18 cellular contexts compared by ENCODE assay signal in genomic region chr11:71207996-71208774, GRCh38. TPM values are rescaled to one million over a fixed set of nuclear protein-coding genes. Genes with fewer than 3 reads are reported as not detected.
A peak's percentile ranks its signal among the peaks of the same experiment; 100 is the strongest.
DNase-seq lines count a peak whose midpoint lies in the region; ATAC-seq and TF ChIP-seq lines count a peak whose summit lies in the region.
"Had no signal": no experiment of that assay in that cellular context is flagged by ENCODE, and none has a peak within 500 bp of the region (broad histone marks: within the 10 kb centered on the region; RNA-seq: fewer than 3 reads in every experiment).

No MANE protein-coding gene starts in this region.

- TF ChIP-seq CTCF in Caco-2 (IDR thresholded peaks at IDR 0.05; ENCODE audit: insufficient read depth in 1 of 2, low read depth in 1 of 2, low read length in 1 of 2, severe bottlenecking in 1 of 2, unreplicated experiment in 1 of 2) = no peak
- no peak for TF ChIP-seq CTCF in RWPE2 (IDR thresholded peaks at IDR 0.05; ENCODE audit: poor library complexity, severe bottlenecking)
- TF ChIP-seq CTCF in right lobe of liver (IDR thresholded peaks at IDR 0.05) = no peak
- no peak for TF ChIP-seq CTCF in mesothelial cell of epicardium (IDR thresholded peaks at IDR 0.05; ENCODE audit: unreplicated experiment)

- no peak overlapping the region for H3K27ac ChIP-seq in RWPE2 (ENCODE audit: poor library complexity, severe bottlenecking)
- H3K27ac ChIP-seq in right lobe of liver = peak overlapping the region in 2 of 3 donors; percentile 85 to 92
- H3K27ac ChIP-seq: A549, GM23248 had no signal

- peak in 1 of 2 experiments; percentile 34 for DNase-seq in Caco-2
- DNase-seq in RWPE2 (ENCODE audit: low spot score) = peak; percentile 13
- peak in 1 of 3 donors; percentile 41 for DNase-seq in right lobe of liver
- DNase-seq in sciatic nerve (ENCODE audit: low spot score) = peak; percentile 17
- DNase-seq in mesothelial cell of epicardium (ENCODE audit: low spot score in 2 of 2, unreplicated experiment in 2 of 2) = no peak
- DNase-seq in anterior cingulate cortex (lab: John Stamatoyannopoulos, UW) = no peak
- DNase-seq in NCI-H1436 treated with DMSO at 0.1 percent for 48 hours (lab: John Stamatoyannopoulos, UW) = no peak
- DNase-seq: CD4-positive, alpha-beta T cell; GF-D8; GM23248; NCI-H1105; NCI-H1694; NCI-H2081 treated with DMSO at 0.1 percent for 48 hours; SIG-M5 had no signal

- no peak overlapping the region for H3K4me3 ChIP-seq in Caco-2 (ENCODE audit: low read depth, low read length)
- no peak overlapping the region for H3K4me3 ChIP-seq in RWPE2 (ENCODE audit: severe bottlenecking)
- no peak overlapping the region for H3K4me3 ChIP-seq in right lobe of liver
- H3K4me3 ChIP-seq: A549, GM23248, K562 had no signal

- H3K4me3 Mint-ChIP-seq in Caco-2 (ENCODE audit: unreplicated experiment) (no peak overlapping the region), mesothelial cell of epicardium (no peak overlapping the region)
- H3K4me3 Mint-ChIP-seq: CD4-positive, alpha-beta T cell had no signal

- POLR2A ChIA-PET in Caco-2 (lab: Charles Lee) = no interaction called here

- intact Hi-C loops in Caco-2 (cut with micrococcal nuclease; ENCODE audit: unreplicated experiment) (no loop called here), right lobe of liver (cut with DNase I) (no loop called here), sciatic nerve (cut with DNase I) (no loop called here)

- H3K9me3 Mint-ChIP-seq in Caco-2 (ENCODE audit: unreplicated experiment) = no peaks in the 10 kb centered on the region
- H3K9me3 Mint-ChIP-seq in mesothelial cell of epicardium = no peaks in the 10 kb centered on the region
- H3K9me3 Mint-ChIP-seq: CD4-positive, alpha-beta T cell had no signal

- no peak for ATAC-seq in RWPE2 (ENCODE audit: low read depth)
- no peak for ATAC-seq in right lobe of liver
- no peak for ATAC-seq in sciatic nerve
- ATAC-seq in HG03108 (IDR thresholded peaks at IDR 0.05; ENCODE audit: unreplicated experiment) = no peak
- ATAC-seq: A549, K562 had no signal

- WGBS in right lobe of liver (ENCODE audit: insufficient coverage, low coverage, low lambda C conversion rate, missing lambda C conversion rate) = 44% methylated on average over 1 of the region's 9 CpGs

- H3K4me1 ChIP-seq in Caco-2 (peaks cover 24% of the 10 kb centered on the region), RWPE2 (ENCODE audit: insufficient read depth, poor library complexity, severe bottlenecking) (no peaks in the 10 kb centered on the region), right lobe of liver (peaks cover 0 to 54% (median 23%) of the 10 kb centered on the region in 4 donors)
- H3K4me1 ChIP-seq: A549 had no signal

- H3K27me3 Mint-ChIP-seq in Caco-2 (ENCODE audit: insufficient read depth, unreplicated experiment) = no peaks in the 10 kb centered on the region
- H3K27me3 Mint-ChIP-seq in mesothelial cell of epicardium (ENCODE audit: low read depth) = peaks cover 3% of the 10 kb centered on the region
- H3K27me3 Mint-ChIP-seq: CD4-positive, alpha-beta T cell had no signal

- H3K27me3 ChIP-seq in Caco-2 (replicated peaks; ENCODE audit: control insufficient read depth, insufficient read depth, low read length) (no peaks in the 10 kb centered on the region), RWPE2 (ENCODE audit: insufficient read depth, poor library complexity, severe bottlenecking) (no peaks in the 10 kb centered on the region), right lobe of liver (no peaks in the 10 kb centered on the region)

- CTCF ChIA-PET in Caco-2 (lab: Charles Lee) = no interaction called here

- H3K36me3 Mint-ChIP-seq in Caco-2 (ENCODE audit: insufficient read depth, unreplicated experiment) = peaks cover 96% of the 10 kb centered on the region
- H3K36me3 Mint-ChIP-seq in mesothelial cell of epicardium = no peaks in the 10 kb centered on the region

- peak overlapping the region; percentile 9 for H3K27ac Mint-ChIP-seq in Caco-2 (ENCODE audit: unreplicated experiment)
- H3K27ac Mint-ChIP-seq in mesothelial cell of epicardium = no peak overlapping the region
- H3K27ac Mint-ChIP-seq: CD4-positive, alpha-beta T cell had no signal

- peaks cover 15% of the 10 kb centered on the region for H3K36me3 ChIP-seq in Caco-2 (ENCODE audit: control insufficient read depth, insufficient read depth, low read length)
- no peaks in the 10 kb centered on the region for H3K36me3 ChIP-seq in RWPE2 (ENCODE audit: low read depth)
- no peaks in the 10 kb centered on the region for H3K36me3 ChIP-seq in right lobe of liver

- TF ChIP-seq POLR2A in right lobe of liver (IDR thresholded peaks at IDR 0.05) = no peak

- peaks cover 14% of the 10 kb centered on the region for H3K9me3 ChIP-seq in Caco-2
- H3K9me3 ChIP-seq in RWPE2 (ENCODE audit: severe bottlenecking) = no peaks in the 10 kb centered on the region
- no peaks in the 10 kb centered on the region for H3K9me3 ChIP-seq in right lobe of liver

- BruUV-seq in Caco-2 (replicated peaks; lab: Mats Ljungman, UMichigan) = no TSS peak

- H3K4me1 Mint-ChIP-seq in Caco-2 (ENCODE audit: low read depth, unreplicated experiment) (peaks cover 28% of the 10 kb centered on the region), mesothelial cell of epicardium (peaks cover 7% of the 10 kb centered on the region)

RNA-seq across cellular contexts. Expression of gene SHANK2, which starts 44.2 kb away (rescaled TPM):
- total RNA-seq in Caco-2 (2022) (175 and 177 TPM in 2 replicates), right lobe of liver (10 to 100 TPM; 21.9 to 50.3 (median 30.9) TPM), sciatic nerve (3.7 TPM), mesothelial cell of epicardium (2.1 to 3.8 TPM (median 2.2 TPM) in 3 replicates)
- total RNA-seq: CD4-positive, alpha-beta T cell; OCI-LY7 had no signal

Comparison
In these comparisons a context has a peak if more than half of its experiments do, and no peak if none do; other contexts are left out.
1. DNase-seq: peak in RWPE2 (single experiment) and sciatic nerve (single experiment); none in mesothelial cell of epicardium (0 of 2), anterior cingulate cortex (0 of 58) and NCI-H1436 treated with DMSO at 0.1 percent for 48 hours (single experiment).